ENCODE assay signal across 8 cellular contexts in genomic region chr15:71011503-71012155, GRCh38.
DNase-seq lines count a peak whose midpoint lies in the region; ATAC-seq and TF ChIP-seq lines count a peak whose summit lies in the region.

No MANE protein-coding gene starts in this region.

- H3K27me3 ChIP-seq in Panc1 (ENCODE audit: control insufficient read depth, insufficient read depth, low read length): no peaks in the 10 kb centered on the region

- no peaks in the 10 kb centered on the region for H3K36me3 Mint-ChIP-seq in natural killer cell
- no peaks in the 10 kb centered on the region for H3K36me3 Mint-ChIP-seq in natural killer cell treated with Interleukin-12 subunit alpha and Interleukin-12 subunit beta and Interleukin-15 and Interleukin-18, amount 100 ng/mL, for 72 hours

- intact Hi-C loops in natural killer cell (cut with micrococcal nuclease): no loop called here
- intact Hi-C loops in Panc1 (cut with micrococcal nuclease; ENCODE audit: unreplicated experiment): loop anchor here (2.0 to 5.0 kb wide), 2 partner anchors 91 to 429 kb away; no protein-coding TSS in a partner anchor

- peak overlapping the region; percentile 65; the same call in 1 of the 2 replicates for H3K27ac ChIP-seq in Panc1 (ENCODE audit: low read length)

- CTCF ChIA-PET in Panc1 (lab: Charles Lee): interaction anchor here (0.6 to 0.7 kb wide), 2 partner anchors 9 to 569 kb away, joined by 3 to 6 read pairs; no protein-coding TSS in a partner anchor

- POLR2A ChIA-PET in Panc1 (lab: Charles Lee): no interaction called here

- TF ChIP-seq CTCF in natural killer cell (IDR thresholded peaks at IDR 0.05) (peak; percentile 13), Panc1 (IDR thresholded peaks at IDR 0.05) (peak; percentile 86; the same call in 1 of the 2 replicates), fibroblast of the aortic adventitia (IDR thresholded peaks at IDR 0.05; ENCODE audit: insufficient read depth, low read length) (peak; percentile 93), retinal pigment epithelial cell (conservative IDR thresholded peaks at IDR 0.05; ENCODE audit: low read depth, low read length) (peak; percentile 87)

- H3K9me3 ChIP-seq in Panc1 (ENCODE audit: control insufficient read depth, insufficient read depth, low read depth, low read length): no peaks in the 10 kb centered on the region

- H3K4me3 Mint-ChIP-seq in natural killer cell: no peak overlapping the region
- H3K4me3 Mint-ChIP-seq in natural killer cell treated with Interleukin-12 subunit alpha and Interleukin-12 subunit beta and Interleukin-15 and Interleukin-18, amount 100 ng/mL, for 72 hours: no peak overlapping the region

- H3K4me1 ChIP-seq in Panc1 (ENCODE audit: control insufficient read depth, insufficient read depth, low read length): peaks cover 6% of the 10 kb centered on the region; the same call in 1 of the 2 replicates

- peaks cover 10 to 36% of the 10 kb centered on the region in 2 donors for H3K27me3 Mint-ChIP-seq in natural killer cell (ENCODE audit: low read depth in 2 of 2)
- H3K27me3 Mint-ChIP-seq in natural killer cell treated with Interleukin-12 subunit alpha and Interleukin-12 subunit beta and Interleukin-15 and Interleukin-18, amount 100 ng/mL, for 72 hours: peaks cover 22 to 33% of the 10 kb centered on the region in 2 donors

- no peak overlapping the region for H3K27ac Mint-ChIP-seq in natural killer cell
- no peak overlapping the region for H3K27ac Mint-ChIP-seq in natural killer cell treated with Interleukin-12 subunit alpha and Interleukin-12 subunit beta and Interleukin-15 and Interleukin-18, amount 100 ng/mL, for 72 hours

- in situ Hi-C loops in Panc1 (cut with HindIII; ENCODE audit: low pct_unique_long_range_greater_than_20kb, low sequenced_read_pairs): no loop called here

- BruUV-seq in Panc1 (replicated peaks; lab: Mats Ljungman, UMichigan): no TSS peak

- no peak for ATAC-seq in natural killer cell
- no peak for ATAC-seq in natural killer cell treated with Interleukin-12 subunit alpha and Interleukin-12 subunit beta and Interleukin-15 and Interleukin-18, amount 100 ng/mL, for 72 hours
- ATAC-seq in Panc1: peak; percentile 94
- ATAC-seq in GM21360 (IDR thresholded peaks at IDR 0.05; ENCODE audit: unreplicated experiment): no peak
- no peak for ATAC-seq in HG03378 (IDR thresholded peaks at IDR 0.05; ENCODE audit: unreplicated experiment)

- no peaks in the 10 kb centered on the region for H3K4me1 Mint-ChIP-seq in natural killer cell
- no peaks in the 10 kb centered on the region for H3K4me1 Mint-ChIP-seq in natural killer cell treated with Interleukin-12 subunit alpha and Interleukin-12 subunit beta and Interleukin-15 and Interleukin-18, amount 100 ng/mL, for 72 hours (ENCODE audit: low read depth in 2 of 2)

- no peaks in the 10 kb centered on the region for H3K9me3 Mint-ChIP-seq in natural killer cell
- H3K9me3 Mint-ChIP-seq in natural killer cell treated with Interleukin-12 subunit alpha and Interleukin-12 subunit beta and Interleukin-15 and Interleukin-18, amount 100 ng/mL, for 72 hours: no peaks in the 10 kb centered on the region

- no peaks in the 10 kb centered on the region for H3K36me3 ChIP-seq in Panc1 (ENCODE audit: control insufficient read depth, insufficient read depth, low read length)

- DNase-seq in natural killer cell (no peak), Panc1 (ENCODE audit: low read depth, low spot score) (peak; percentile 32), fibroblast of the aortic adventitia (ENCODE audit: low read depth) (peak; percentile 86), retinal pigment epithelial cell (ENCODE audit: low read depth) (no peak)
- no peak for DNase-seq in natural killer cell treated with Interleukin-12 subunit alpha and Interleukin-12 subunit beta and Interleukin-15 and Interleukin-18, amount 100 ng/mL, for 72 hours (ENCODE audit: low spot score)
- DNase-seq in stimulated activated naive CD4-positive, alpha-beta T cell (lab: John Stamatoyannopoulos, UW): no peak

- H3K4me3 ChIP-seq in Panc1 (ENCODE audit: low read depth in 2 of 2, low read length in 2 of 2): no peak overlapping the region
- no peak overlapping the region for H3K4me3 ChIP-seq in fibroblast of the aortic adventitia (ENCODE audit: low read depth, low read length)
- no peak overlapping the region for H3K4me3 ChIP-seq in retinal pigment epithelial cell (ENCODE audit: low read length)

Comparison
In these comparisons a context has a peak if more than half of its experiments do, and no peak if none do; other contexts are left out.
1. DNase-seq: peak in Panc1 (single experiment) and fibroblast of the aortic adventitia (single experiment); none in natural killer cell (single experiment), natural killer cell treated with Interleukin-12 subunit alpha and Interleukin-12 subunit beta and Interleukin-15 and Interleukin-18, amount 100 ng/mL, for 72 hours (single experiment), retinal pigment epithelial cell (single experiment) and stimulated activated naive CD4-positive, alpha-beta T cell (0 of 6).
2. CTCF ChIP-seq: peak in every context shown above with its lines; median percentile 93 in fibroblast of the aortic adventitia; 87 in retinal pigment epithelial cell; 86 in Panc1; 13 in natural killer cell.